ENCODE assay signal across 29 cellular contexts in genomic region chr11:30468881-30469280, GRCh38.
"Had no signal": no experiment of that assay in that cellular context is flagged by ENCODE, and none has a peak within 500 bp of the region (broad histone marks: within the 10 kb centered on the region; RNA-seq: fewer than 3 reads in every experiment).

No MANE protein-coding gene starts in this region.

- H3K27me3 ChIP-seq: adrenal gland, brain microvascular endothelial cell had no signal

- H3K4me3 ChIP-seq: adrenal gland, K562 had no signal

- H3K4me1 ChIP-seq: adrenal gland had no signal

- H3K27ac ChIP-seq: adrenal gland, brain microvascular endothelial cell, VCaP had no signal

- DNase-seq: activated B cell treated with CpG ODN at 0.5 μM for 24 hours; activated CD4-positive, alpha-beta memory T cell treated with anti-CD3 and anti-CD28 coated beads for 36 hours; activated CD4-positive, alpha-beta T cell treated with anti-CD3 and anti-CD28 coated beads for 4 hours; activated CD4-positive, alpha-beta T cell treated with anti-CD3 and anti-CD28 coated beads, Interleukin-2, amount 50 U/mL, for 1 hour; activated CD4-positive, CD25-positive, alpha-beta regulatory T cell treated with anti-CD3 and anti-CD28 coated beads, Interleukin-2, amount 50 U/mL, for 72 hours; activated CD8-positive, alpha-beta memory T cell treated with anti-CD3 and anti-CD28 coated beads, Interleukin-2, amount 50 U/mL, for 4 hours; activated gamma-delta T cell treated with Interleukin-2 at 50 U/mL for 16 hours; activated naive CD4-positive, alpha-beta T cell treated with anti-CD3 and anti-CD28 coated beads for 36 hours; activated T-cell treated with anti-CD3 and anti-CD28 coated beads for 4 hours; activated T-cell treated with anti-CD3 and anti-CD28 coated beads, Interleukin-2, amount 50 U/mL, for 4 hours; adrenal gland; brain microvascular endothelial cell; NCI-H1092 treated with DMSO at 0.1 percent for 48 hours; NCI-H1417; NCI-H146; NCI-H187; NCI-H2029 treated with DMSO at 0.1 percent for 48 hours; NCI-H2171 treated with DMSO at 0.1 percent for 48 hours; NCI-H2227 treated with DMSO at 0.1 percent for 48 hours; NCI-H524 treated with DMSO at 0.1 percent for 48 hours; SIG-M5; SW 1271; T-helper 1 cell; T-helper 2 cell; T-helper 9 cell had no signal

- FAIRE-seq: K562 had no signal

- H3K36me3 ChIP-seq: adrenal gland, brain microvascular endothelial cell had no signal

- H3K9me3 ChIP-seq: adrenal gland had no signal

- ATAC-seq: activated naive CD4-positive, alpha-beta T cell treated with anti-CD3 and anti-CD28 coated beads, Interleukin-2, amount 50 U/mL, for 72 hours; activated T-cell treated with anti-CD3 and anti-CD28 coated beads, Interleukin-2, amount 50 U/mL, for 4 hours; K562; Panc1 had no signal
